In the genomic region with DNA sequence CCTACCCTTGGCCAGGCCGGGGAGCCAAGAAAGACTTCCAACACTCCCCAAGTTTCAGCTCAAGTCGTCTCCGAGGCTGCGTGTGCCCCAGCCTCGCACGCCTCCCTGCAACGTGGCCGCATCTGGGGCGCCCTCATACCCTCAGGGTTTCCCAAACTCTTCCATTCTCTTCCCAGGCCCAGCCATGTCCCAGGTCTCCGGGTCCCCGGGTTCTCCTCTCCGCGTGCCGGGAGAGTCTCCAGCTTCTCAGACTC, we compare ENCODE assay signal across 9 cellular contexts. TPM values are rescaled to one million over a fixed set of nuclear protein-coding genes. Genes with fewer than 3 reads are reported as not detected.
DNase-seq lines count a peak whose midpoint lies in the region; ATAC-seq and TF ChIP-seq lines count a peak whose summit lies in the region.
"Had no signal": no experiment of that assay in that cellular context is flagged by ENCODE, and none has a peak within 500 bp of the region (broad histone marks: within the 10 kb centered on the region; RNA-seq: fewer than 3 reads in every experiment).

No MANE protein-coding gene starts in this region.

- H3K4me1 ChIP-seq in CD8-positive, alpha-beta memory T cell (ENCODE audit: insufficient read depth, low read length) = peaks cover 8% of the 10 kb centered on the region
- H3K4me1 ChIP-seq: SJSA1 had no signal

- TF ChIP-seq CTCF in coronary artery (IDR thresholded peaks at IDR 0.05) = no peak
- no peak for TF ChIP-seq CTCF in nephron progenitor cell (IDR thresholded peaks at IDR 0.05)

- no peaks in the 10 kb centered on the region for H3K9me3 Mint-ChIP-seq in CD8-positive, alpha-beta memory T cell
- H3K9me3 Mint-ChIP-seq in nephron progenitor cell = no peaks in the 10 kb centered on the region

- peaks cover 0 to 8% (median 0%) of the 10 kb centered on the region in 3 donors for H3K36me3 Mint-ChIP-seq in CD8-positive, alpha-beta memory T cell
- H3K36me3 Mint-ChIP-seq in nephron progenitor cell (ENCODE audit: low read depth) = peaks cover 7% of the 10 kb centered on the region

- H3K27ac Mint-ChIP-seq in CD8-positive, alpha-beta memory T cell = peak overlapping the region; percentile 61 to 94 (median 84)
- H3K27ac Mint-ChIP-seq in nephron progenitor cell = peak overlapping the region; percentile 86

- H3K4me3 Mint-ChIP-seq in CD8-positive, alpha-beta memory T cell = peak overlapping the region; percentile 94 to 99 (median 96)
- peak overlapping the region; percentile 97 for H3K4me3 Mint-ChIP-seq in nephron progenitor cell

- no peaks in the 10 kb centered on the region for H3K9me3 ChIP-seq in CD8-positive, alpha-beta memory T cell (ENCODE audit: low read length)
- H3K9me3 ChIP-seq: SJSA1 had no signal

- H3K27me3 Mint-ChIP-seq in CD8-positive, alpha-beta memory T cell = peaks cover 0 to 5% of the 10 kb centered on the region in 2 donors
- H3K27me3 Mint-ChIP-seq in nephron progenitor cell (ENCODE audit: low read depth, poor library complexity) = peaks cover 3% of the 10 kb centered on the region

- H3K36me3 ChIP-seq in CD8-positive, alpha-beta memory T cell (ENCODE audit: insufficient read depth, low read length) = no peaks in the 10 kb centered on the region
- H3K36me3 ChIP-seq: SJSA1 had no signal

- ATAC-seq in GM21367 (IDR thresholded peaks at IDR 0.05; ENCODE audit: unreplicated experiment) (peak; percentile 16), HG03571 (IDR thresholded peaks at IDR 0.05; ENCODE audit: unreplicated experiment) (peak; percentile 13)

- peaks cover 23 to 37% (median 31%) of the 10 kb centered on the region in 3 donors for H3K4me1 Mint-ChIP-seq in CD8-positive, alpha-beta memory T cell
- peaks cover 50% of the 10 kb centered on the region for H3K4me1 Mint-ChIP-seq in nephron progenitor cell

- CTCF ChIA-PET in CD8-positive, alpha-beta memory T cell (lab: Charles Lee) = interaction anchor here (0.7 to 1.2 kb wide), 3 partner anchors 48 to 196 kb away, joined by 3 to 5 read pairs (median 4); a partner anchor contains a TSS

- no peaks in the 10 kb centered on the region for H3K27me3 ChIP-seq in CD8-positive, alpha-beta memory T cell (ENCODE audit: insufficient read depth, low read length, poor library complexity, severe bottlenecking)

- H3K27ac ChIP-seq in CD8-positive, alpha-beta memory T cell (ENCODE audit: low read depth, low read length) = peak overlapping the region; percentile 70
- H3K27ac ChIP-seq in coronary artery = no peak overlapping the region
- H3K27ac ChIP-seq: SJSA1 had no signal

- no peak for DNase-seq in CD8-positive, alpha-beta memory T cell
- DNase-seq in coronary artery (ENCODE audit: low spot score) = peak; percentile 72
- no peak for DNase-seq in nephron progenitor cell
- no peak for DNase-seq in NCI-H69 (lab: John Stamatoyannopoulos, UW)
- no peak for DNase-seq in NCI-H128 (lab: John Stamatoyannopoulos, UW; ENCODE audit: unreplicated experiment)
- DNase-seq in foreskin melanocyte = no peak

- POLR2A ChIA-PET in CD8-positive, alpha-beta memory T cell (lab: Charles Lee) = interaction anchor here (0.8 to 1.1 kb wide), 2 partner anchors 35 to 209 kb away, joined by 3 read pairs; no protein-coding TSS in a partner anchor

- H3K4me3 ChIP-seq in CD8-positive, alpha-beta memory T cell (ENCODE audit: low read length) = peak overlapping the region; percentile 83
- peak overlapping the region; percentile 76 for H3K4me3 ChIP-seq in coronary artery

RNA-seq across cellular contexts. Expression of a gene that starts 0.3 kb away (rescaled TPM):
- total RNA-seq in CD8-positive, alpha-beta memory T cell = 10 to 100 TPM; 52.0 to 52.4 TPM
- polyA plus RNA-seq in CD8-positive, alpha-beta memory T cell = 52.5 TPM
